ENCODE assay signal across 23 cellular contexts in the genomic region with DNA sequence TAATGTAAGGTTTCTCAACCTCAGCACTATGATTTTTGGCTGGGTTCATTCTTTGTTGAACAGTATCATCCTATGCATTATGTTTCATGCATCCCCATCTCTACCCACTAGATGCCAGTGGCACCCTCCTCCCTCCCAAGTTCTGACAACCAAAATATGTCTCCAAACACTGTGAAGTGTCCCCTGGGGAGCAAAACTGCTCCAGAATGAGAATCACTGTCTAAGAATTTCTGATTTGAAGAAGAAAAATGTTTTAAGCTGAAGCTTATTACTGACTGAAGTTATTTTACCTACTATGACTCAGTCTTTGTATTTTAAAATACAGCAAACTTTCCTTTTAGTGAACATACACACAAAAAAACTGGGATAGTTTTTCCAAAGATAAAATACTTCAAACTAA. TPM values are rescaled to one million over a fixed set of nuclear protein-coding genes. Genes with fewer than 3 reads are reported as not detected.
A peak's percentile ranks its signal among the peaks of the same experiment; 100 is the strongest.
DNase-seq lines count a peak whose midpoint lies in the region; ATAC-seq, FAIRE-seq and TF ChIP-seq lines count a peak whose summit lies in the region.
"Had no signal": no experiment of that assay in that cellular context is flagged by ENCODE, and none has a peak within 500 bp of the region (broad histone marks: within the 10 kb centered on the region; RNA-seq: fewer than 3 reads in every experiment).

No MANE protein-coding gene starts in this region.

- peaks cover 21% of the 10 kb centered on the region for H3K36me3 ChIP-seq in astrocyte (ENCODE audit: insufficient read depth, low read length)
- H3K36me3 ChIP-seq: colonic mucosa had no signal

- DNase-seq in AG09309 (ENCODE audit: low read depth) (peak; percentile 21), GM18507 (ENCODE audit: extremely low spot score, insufficient read length, low read depth) (no peak), astrocyte (ENCODE audit: low read depth) (peak; percentile 59), kidney tubule cell (ENCODE audit: low spot score) (peak; percentile 24), RPMI8226 (no peak), cortex of kidney (lab: John Stamatoyannopoulos, UW) (no peak)
- DNase-seq: activated CD8-positive, alpha-beta memory T cell treated with anti-CD3 and anti-CD28 coated beads, Interleukin-2, amount 10 ng/mL, durations not matched to agents 7 days and 5 days; activated effector memory CD4-positive, alpha-beta T cell treated with anti-CD3 and anti-CD28 coated beads, Interleukin-2, amount 50 U/mL, for 16 hours; anterior cingulate cortex; colonic mucosa; immature natural killer cell; naive B cell; NCI-H446; psoas muscle; SHP77 treated with DMSO at 0.1 percent for 48 hours; spleen had no signal

- H3K4me3 ChIP-seq in AG09309 (ENCODE audit: control insufficient read depth, low read depth, low read length) (no peak overlapping the region), astrocyte (ENCODE audit: insufficient read depth, low read depth, low read length) (peak overlapping the region; percentile 34)
- H3K4me3 ChIP-seq: colonic mucosa, lung, psoas muscle, spleen, tibial nerve had no signal

- peak overlapping the region; percentile 51 for H3K27ac Mint-ChIP-seq in astrocyte (ENCODE audit: unreplicated experiment)
- H3K27ac Mint-ChIP-seq: activated CD8-positive, alpha-beta memory T cell treated with anti-CD3 and anti-CD28 coated beads, Interleukin-2, amount 10 ng/mL, durations not matched to agents 7 days and 5 days; T-helper 2 cell treated with Interferon-gamma antibody and Interleukin-4, amounts not matched to agents 5 μg/mL and 100 μg/mL, for 36 hours had no signal

- peak overlapping the region; percentile 47 for H3K9ac ChIP-seq in astrocyte (ENCODE audit: low read length)

- no peaks in the 10 kb centered on the region for H4K20me1 ChIP-seq in astrocyte (ENCODE audit: insufficient read depth, low read length)

- FAIRE-seq in GM18507 (lab: Jason Lieb, UNC) (peak; percentile 42), astrocyte (lab: Jason Lieb, UNC) (peak; percentile 73)
- FAIRE-seq: endothelial cell of umbilical vein had no signal

- peaks cover 13% of the 10 kb centered on the region for H3K4me1 Mint-ChIP-seq in astrocyte (ENCODE audit: low read depth, unreplicated experiment)

- TF ChIP-seq CTCF in AG09309 (IDR thresholded peaks at IDR 0.05; ENCODE audit: control insufficient read depth, insufficient read depth, low read depth, low read length, missing control alignments) (peak; percentile 43), astrocyte (IDR thresholded peaks at IDR 0.05; ENCODE audit: insufficient read depth, low read depth, low read length) (peak; percentile 36)

- H3K36me3 Mint-ChIP-seq in astrocyte (ENCODE audit: low read depth, unreplicated experiment): no peaks in the 10 kb centered on the region

- H3K27me3 ChIP-seq in astrocyte (ENCODE audit: insufficient read depth, low read length): no peaks in the 10 kb centered on the region
- H3K27me3 ChIP-seq: colonic mucosa, spleen, tibial nerve had no signal

- no peak for ATAC-seq in HG03521 (IDR thresholded peaks at IDR 0.05; ENCODE audit: unreplicated experiment)
- no peak for ATAC-seq in GM21515 (IDR thresholded peaks at IDR 0.05; ENCODE audit: unreplicated experiment)
- ATAC-seq: activated CD8-positive, alpha-beta memory T cell treated with anti-CD3 and anti-CD28 coated beads, Interleukin-2, amount 10 ng/mL, durations not matched to agents 7 days and 5 days; HCT116; psoas muscle had no signal

- no peaks in the 10 kb centered on the region for H3K27me3 Mint-ChIP-seq in astrocyte (ENCODE audit: low read depth, unreplicated experiment)
- H3K27me3 Mint-ChIP-seq: activated CD8-positive, alpha-beta memory T cell treated with anti-CD3 and anti-CD28 coated beads, Interleukin-2, amount 10 ng/mL, durations not matched to agents 7 days and 5 days had no signal

- peaks cover 23% of the 10 kb centered on the region for H3K79me2 ChIP-seq in astrocyte (ENCODE audit: insufficient read depth, low read length)

- no peak overlapping the region for H2AFZ ChIP-seq in astrocyte (ENCODE audit: low read depth, low read length)

- no peaks in the 10 kb centered on the region for H3K9me3 ChIP-seq in astrocyte (ENCODE audit: insufficient read depth, low read depth, low read length)
- H3K9me3 ChIP-seq: colonic mucosa, psoas muscle, spleen, tibial nerve had no signal

- no peak overlapping the region for H3K4me3 Mint-ChIP-seq in astrocyte (ENCODE audit: unreplicated experiment)
- H3K4me3 Mint-ChIP-seq: activated CD8-positive, alpha-beta memory T cell treated with anti-CD3 and anti-CD28 coated beads, Interleukin-2, amount 10 ng/mL, durations not matched to agents 7 days and 5 days; immature natural killer cell; T-helper 2 cell treated with Interferon-gamma antibody and Interleukin-4, amounts not matched to agents 5 μg/mL and 100 μg/mL, for 36 hours had no signal

- H3K9me3 Mint-ChIP-seq in astrocyte (ENCODE audit: unreplicated experiment): no peaks in the 10 kb centered on the region
- H3K9me3 Mint-ChIP-seq: immature natural killer cell; naive B cell; T-helper 2 cell treated with Interferon-gamma antibody and Interleukin-4, amounts not matched to agents 5 μg/mL and 100 μg/mL, for 36 hours had no signal

- H3K4me1 ChIP-seq in astrocyte (ENCODE audit: insufficient read depth, low read length): peaks cover 25% of the 10 kb centered on the region

- peak overlapping the region; percentile 71 for H3K27ac ChIP-seq in astrocyte (ENCODE audit: low read depth, low read length)
- H3K27ac ChIP-seq: colonic mucosa, psoas muscle, spleen, tibial nerve had no signal

- peak overlapping the region; percentile 70 for H3K4me2 ChIP-seq in astrocyte (ENCODE audit: low read length)

RNA-seq across cellular contexts. Expression of a gene that starts 3.4 kb away (rescaled TPM):
- 16.2 and 19.2 TPM in 2 replicates for total RNA-seq in astrocyte

RNA-seq across cellular contexts. Expression of a gene that starts 44.6 kb away (rescaled TPM):
- 0.84 and 1.1 TPM in 2 replicates for total RNA-seq in astrocyte

Comparison
In these comparisons a context has a peak if more than half of its experiments do, and no peak if none do; other contexts are left out.
1. DNase-seq: peak in AG09309 (single experiment), astrocyte (single experiment) and kidney tubule cell (single experiment); none in GM18507 (single experiment), RPMI8226 (single experiment) and cortex of kidney (single experiment).